1 cellular context compared by ENCODE assay signal in the genomic region with DNA sequence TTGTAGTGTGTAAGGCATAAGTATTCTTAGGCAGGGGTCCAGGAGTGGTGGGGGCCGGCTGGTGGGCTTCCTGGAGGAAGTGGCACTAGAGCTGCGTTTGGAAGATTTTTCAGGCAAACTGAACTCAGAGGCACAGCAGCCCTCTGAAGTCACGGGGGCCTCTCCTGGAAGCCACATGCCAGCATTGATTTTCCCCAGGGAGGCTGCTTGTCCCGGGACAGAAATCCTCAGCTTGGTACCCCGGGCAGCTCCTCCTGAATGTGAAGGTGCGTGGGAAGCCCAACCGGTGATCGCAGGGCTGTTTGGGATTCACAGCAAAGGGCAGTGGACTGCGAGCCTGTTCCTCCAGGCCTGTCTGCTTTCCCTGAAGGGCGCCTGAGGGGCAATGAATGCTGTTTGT.
TF ChIP-seq lines count a peak whose summit lies in the region.

No MANE protein-coding gene starts in this region.

TF ChIP-seq in IMR-90, 13 proteins besides CTCF, POLR2A, EP300 and RAD21:
- TF ChIP-seq MAZ (IDR thresholded peaks at IDR 0.05; ENCODE audit: borderline replicate concordance, low read depth, low read length) (no peak), SMC3 (IDR thresholded peaks at IDR 0.05; ENCODE audit: low read depth, low read length) (no peak), CEBPB (IDR thresholded peaks at IDR 0.05; ENCODE audit: low read depth, low read length) (no peak), ELK1 (IDR thresholded peaks at IDR 0.05; ENCODE audit: borderline replicate concordance, low read depth, low read length) (no peak), CHD1 (IDR thresholded peaks at IDR 0.05; ENCODE audit: low read depth, low read length) (no peak), BHLHE40 (IDR thresholded peaks at IDR 0.05; ENCODE audit: low read depth, low read length) (no peak), FOS (IDR thresholded peaks at IDR 0.05; ENCODE audit: low read depth, low read length) (no peak), RCOR1 (IDR thresholded peaks at IDR 0.05; ENCODE audit: insufficient replicate concordance, low read length) (no peak), MAFK (IDR thresholded peaks at IDR 0.05; ENCODE audit: low read depth, low read length) (no peak), RFX5 (IDR thresholded peaks at IDR 0.05; ENCODE audit: low read depth, low read length) (no peak), MXI1 (IDR thresholded peaks at IDR 0.05; ENCODE audit: borderline replicate concordance, low read depth, low read length) (no peak), NFE2L2 (IDR thresholded peaks at IDR 0.05; ENCODE audit: low read depth, low read length) (no peak)
- TF ChIP-seq, protein P1, sequence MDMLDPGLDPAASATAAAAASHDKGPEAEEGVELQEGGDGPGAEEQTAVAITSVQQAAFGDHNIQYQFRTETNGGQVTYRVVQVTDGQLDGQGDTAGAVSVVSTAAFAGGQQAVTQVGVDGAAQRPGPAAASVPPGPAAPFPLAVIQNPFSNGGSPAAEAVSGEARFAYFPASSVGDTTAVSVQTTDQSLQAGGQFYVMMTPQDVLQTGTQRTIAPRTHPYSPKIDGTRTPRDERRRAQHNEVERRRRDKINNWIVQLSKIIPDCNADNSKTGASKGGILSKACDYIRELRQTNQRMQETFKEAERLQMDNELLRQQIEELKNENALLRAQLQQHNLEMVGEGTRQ (IDR thresholded peaks at IDR 0.05; ENCODE audit: low read depth, low read length): no peak
